In the genomic region with DNA sequence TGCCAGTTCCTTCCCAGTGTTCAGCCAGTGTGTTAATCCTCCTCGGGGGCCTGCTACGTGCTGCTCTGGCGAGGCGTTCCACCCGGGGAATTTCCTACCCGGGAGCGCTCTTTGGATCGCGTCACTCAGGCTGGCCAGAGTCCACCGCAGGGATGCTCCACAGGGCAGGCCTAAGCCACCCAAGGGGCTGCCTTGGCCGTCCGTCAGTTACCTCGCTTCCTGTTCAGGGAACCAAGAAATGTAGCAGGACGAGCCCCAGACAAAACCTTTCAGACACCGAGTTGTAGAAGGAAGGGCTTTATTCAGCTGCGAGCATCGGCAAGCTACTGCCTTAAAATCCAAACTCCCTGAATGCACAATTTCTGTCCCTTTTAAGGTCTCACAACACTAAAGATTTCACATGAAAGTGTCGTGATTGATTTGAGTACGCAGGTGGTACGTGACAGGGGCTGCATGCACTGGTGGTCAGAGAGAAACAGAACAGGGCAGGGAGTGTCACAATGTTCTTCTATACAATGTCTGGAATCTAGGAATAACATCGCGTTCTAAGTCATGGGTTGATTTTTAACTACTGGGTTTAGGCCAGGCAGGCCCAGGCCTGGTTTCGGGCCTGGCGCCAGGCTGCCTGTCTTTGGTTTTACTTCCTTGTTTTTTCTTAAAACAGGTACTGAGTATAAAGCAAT, we compare ENCODE assay signal across 2 cellular contexts.
TF ChIP-seq lines count a peak whose summit lies in the region.

No MANE protein-coding gene starts in this region.

TF ChIP-seq in GM12891, 5 proteins besides CTCF, POLR2A, EP300 and RAD21:
- no peak for TF ChIP-seq SPI1 (IDR thresholded peaks at IDR 0.05; ENCODE audit: low read depth, low read length)
- no peak for TF ChIP-seq POU2F2 (IDR thresholded peaks at IDR 0.05; ENCODE audit: low read depth, low read length)

TF ChIP-seq in GM12878, 131 proteins besides CTCF, POLR2A, EP300 and RAD21:
- TF ChIP-seq, protein P1, sequence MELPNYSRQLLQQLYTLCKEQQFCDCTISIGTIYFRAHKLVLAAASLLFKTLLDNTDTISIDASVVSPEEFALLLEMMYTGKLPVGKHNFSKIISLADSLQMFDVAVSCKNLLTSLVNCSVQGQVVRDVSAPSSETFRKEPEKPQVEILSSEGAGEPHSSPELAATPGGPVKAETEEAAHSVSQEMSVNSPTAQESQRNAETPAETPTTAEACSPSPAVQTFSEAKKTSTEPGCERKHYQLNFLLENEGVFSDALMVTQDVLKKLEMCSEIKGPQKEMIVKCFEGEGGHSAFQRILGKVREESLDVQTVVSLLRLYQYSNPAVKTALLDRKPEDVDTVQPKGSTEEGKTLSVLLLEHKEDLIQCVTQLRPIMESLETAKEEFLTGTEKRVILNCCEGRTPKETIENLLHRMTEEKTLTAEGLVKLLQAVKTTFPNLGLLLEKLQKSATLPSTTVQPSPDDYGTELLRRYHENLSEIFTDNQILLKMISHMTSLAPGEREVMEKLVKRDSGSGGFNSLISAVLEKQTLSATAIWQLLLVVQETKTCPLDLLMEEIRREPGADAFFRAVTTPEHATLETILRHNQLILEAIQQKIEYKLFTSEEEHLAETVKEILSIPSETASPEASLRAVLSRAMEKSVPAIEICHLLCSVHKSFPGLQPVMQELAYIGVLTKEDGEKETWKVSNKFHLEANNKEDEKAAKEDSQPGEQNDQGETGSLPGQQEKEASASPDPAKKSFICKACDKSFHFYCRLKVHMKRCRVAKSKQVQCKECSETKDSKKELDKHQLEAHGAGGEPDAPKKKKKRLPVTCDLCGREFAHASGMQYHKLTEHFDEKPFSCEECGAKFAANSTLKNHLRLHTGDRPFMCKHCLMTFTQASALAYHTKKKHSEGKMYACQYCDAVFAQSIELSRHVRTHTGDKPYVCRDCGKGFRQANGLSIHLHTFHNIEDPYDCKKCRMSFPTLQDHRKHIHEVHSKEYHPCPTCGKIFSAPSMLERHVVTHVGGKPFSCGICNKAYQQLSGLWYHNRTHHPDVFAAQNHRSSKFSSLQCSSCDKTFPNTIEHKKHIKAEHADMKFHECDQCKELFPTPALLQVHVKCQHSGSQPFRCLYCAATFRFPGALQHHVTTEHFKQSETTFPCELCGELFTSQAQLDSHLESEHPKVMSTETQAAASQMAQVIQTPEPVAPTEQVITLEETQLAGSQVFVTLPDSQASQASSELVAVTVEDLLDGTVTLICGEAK (IDR thresholded peaks at IDR 0.05; ENCODE audit: borderline replicate concordance), result no peak
- TF ChIP-seq IKZF2 (IDR thresholded peaks at IDR 0.05) (peak; percentile 32 to 40), MLLT1 (IDR thresholded peaks at IDR 0.05) (0 out of 2 replicates have a peak, but pooled peaks have one; percentile 23), MTA3 (IDR thresholded peaks at IDR 0.05; ENCODE audit: borderline replicate concordance, low read length) (no peak), ATF7 (IDR thresholded peaks at IDR 0.05; ENCODE audit: low read depth) (no peak), MEF2B (IDR thresholded peaks at IDR 0.05; ENCODE audit: partially characterized antibody, poor library complexity, severe bottlenecking) (no peak), IKZF1 (conservative IDR thresholded peaks at IDR 0.05) (peak; percentile 36), SMAD1 (IDR thresholded peaks at IDR 0.05; ENCODE audit: low read depth, partially characterized antibody) (no peak), NBN (IDR thresholded peaks at IDR 0.05) (0 out of 2 replicates have a peak, but pooled peaks have one; percentile 24), POU2F2 (IDR thresholded peaks at IDR 0.05; ENCODE audit: borderline replicate concordance, low read depth, low read length) (no peak), TCF3 (IDR thresholded peaks at IDR 0.05; ENCODE audit: borderline replicate concordance, insufficient read depth, low read depth, low read length) (no peak), DPF2 (IDR thresholded peaks at IDR 0.05) (peak; percentile 37; the same call in 1 of the 2 replicates), PKNOX1 (IDR thresholded peaks at IDR 0.05) (peak; percentile 51), ESRRA (IDR thresholded peaks at IDR 0.05; ENCODE audit: low read length) (no peak), ETV6 (conservative IDR thresholded peaks at IDR 0.05 in 1 of 2, IDR thresholded peaks at IDR 0.05 in 1 of 2; ENCODE audit: borderline replicate concordance in 1 of 2, low read depth in 1 of 2) (no peak), PML (IDR thresholded peaks at IDR 0.05; ENCODE audit: low read length) (no peak), ZNF274 (IDR thresholded peaks at IDR 0.05; ENCODE audit: insufficient read depth, insufficient read length) (no peak), MYB (IDR thresholded peaks at IDR 0.05; ENCODE audit: borderline replicate concordance, low read depth, low read length) (no peak), BACH1 (IDR thresholded peaks at IDR 0.05; ENCODE audit: borderline replicate concordance) (no peak), CBFB (IDR thresholded peaks at IDR 0.05; ENCODE audit: low read depth) (no peak), ZZZ3 (IDR thresholded peaks at IDR 0.05; ENCODE audit: control insufficient read depth, insufficient read length, low read depth) (no peak)
- TF ChIP-seq, protein P2, sequence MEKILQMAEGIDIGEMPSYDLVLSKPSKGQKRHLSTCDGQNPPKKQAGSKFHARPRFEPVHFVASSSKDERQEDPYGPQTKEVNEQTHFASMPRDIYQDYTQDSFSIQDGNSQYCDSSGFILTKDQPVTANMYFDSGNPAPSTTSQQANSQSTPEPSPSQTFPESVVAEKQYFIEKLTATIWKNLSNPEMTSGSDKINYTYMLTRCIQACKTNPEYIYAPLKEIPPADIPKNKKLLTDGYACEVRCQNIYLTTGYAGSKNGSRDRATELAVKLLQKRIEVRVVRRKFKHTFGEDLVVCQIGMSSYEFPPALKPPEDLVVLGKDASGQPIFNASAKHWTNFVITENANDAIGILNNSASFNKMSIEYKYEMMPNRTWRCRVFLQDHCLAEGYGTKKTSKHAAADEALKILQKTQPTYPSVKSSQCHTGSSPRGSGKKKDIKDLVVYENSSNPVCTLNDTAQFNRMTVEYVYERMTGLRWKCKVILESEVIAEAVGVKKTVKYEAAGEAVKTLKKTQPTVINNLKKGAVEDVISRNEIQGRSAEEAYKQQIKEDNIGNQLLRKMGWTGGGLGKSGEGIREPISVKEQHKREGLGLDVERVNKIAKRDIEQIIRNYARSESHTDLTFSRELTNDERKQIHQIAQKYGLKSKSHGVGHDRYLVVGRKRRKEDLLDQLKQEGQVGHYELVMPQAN (conservative IDR thresholded peaks at IDR 0.05), result no peak
- TF ChIP-seq, protein P3, sequence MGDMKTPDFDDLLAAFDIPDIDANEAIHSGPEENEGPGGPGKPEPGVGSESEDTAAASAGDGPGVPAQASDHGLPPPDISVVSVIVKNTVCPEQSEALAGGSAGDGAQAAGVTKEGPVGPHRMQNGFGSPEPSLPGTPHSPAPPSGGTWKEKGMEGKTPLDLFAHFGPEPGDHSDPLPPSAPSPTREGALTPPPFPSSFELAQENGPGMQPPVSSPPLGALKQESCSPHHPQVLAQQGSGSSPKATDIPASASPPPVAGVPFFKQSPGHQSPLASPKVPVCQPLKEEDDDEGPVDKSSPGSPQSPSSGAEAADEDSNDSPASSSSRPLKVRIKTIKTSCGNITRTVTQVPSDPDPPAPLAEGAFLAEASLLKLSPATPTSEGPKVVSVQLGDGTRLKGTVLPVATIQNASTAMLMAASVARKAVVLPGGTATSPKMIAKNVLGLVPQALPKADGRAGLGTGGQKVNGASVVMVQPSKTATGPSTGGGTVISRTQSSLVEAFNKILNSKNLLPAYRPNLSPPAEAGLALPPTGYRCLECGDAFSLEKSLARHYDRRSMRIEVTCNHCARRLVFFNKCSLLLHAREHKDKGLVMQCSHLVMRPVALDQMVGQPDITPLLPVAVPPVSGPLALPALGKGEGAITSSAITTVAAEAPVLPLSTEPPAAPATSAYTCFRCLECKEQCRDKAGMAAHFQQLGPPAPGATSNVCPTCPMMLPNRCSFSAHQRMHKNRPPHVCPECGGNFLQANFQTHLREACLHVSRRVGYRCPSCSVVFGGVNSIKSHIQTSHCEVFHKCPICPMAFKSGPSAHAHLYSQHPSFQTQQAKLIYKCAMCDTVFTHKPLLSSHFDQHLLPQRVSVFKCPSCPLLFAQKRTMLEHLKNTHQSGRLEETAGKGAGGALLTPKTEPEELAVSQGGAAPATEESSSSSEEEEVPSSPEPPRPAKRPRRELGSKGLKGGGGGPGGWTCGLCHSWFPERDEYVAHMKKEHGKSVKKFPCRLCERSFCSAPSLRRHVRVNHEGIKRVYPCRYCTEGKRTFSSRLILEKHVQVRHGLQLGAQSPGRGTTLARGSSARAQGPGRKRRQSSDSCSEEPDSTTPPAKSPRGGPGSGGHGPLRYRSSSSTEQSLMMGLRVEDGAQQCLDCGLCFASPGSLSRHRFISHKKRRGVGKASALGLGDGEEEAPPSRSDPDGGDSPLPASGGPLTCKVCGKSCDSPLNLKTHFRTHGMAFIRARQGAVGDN (IDR thresholded peaks at IDR 0.05), result 0 out of 2 replicates have a peak, but pooled peaks have one; percentile 28
TF ChIP-seq in GM12878: peak in this region for 7.
